In the genomic region with DNA sequence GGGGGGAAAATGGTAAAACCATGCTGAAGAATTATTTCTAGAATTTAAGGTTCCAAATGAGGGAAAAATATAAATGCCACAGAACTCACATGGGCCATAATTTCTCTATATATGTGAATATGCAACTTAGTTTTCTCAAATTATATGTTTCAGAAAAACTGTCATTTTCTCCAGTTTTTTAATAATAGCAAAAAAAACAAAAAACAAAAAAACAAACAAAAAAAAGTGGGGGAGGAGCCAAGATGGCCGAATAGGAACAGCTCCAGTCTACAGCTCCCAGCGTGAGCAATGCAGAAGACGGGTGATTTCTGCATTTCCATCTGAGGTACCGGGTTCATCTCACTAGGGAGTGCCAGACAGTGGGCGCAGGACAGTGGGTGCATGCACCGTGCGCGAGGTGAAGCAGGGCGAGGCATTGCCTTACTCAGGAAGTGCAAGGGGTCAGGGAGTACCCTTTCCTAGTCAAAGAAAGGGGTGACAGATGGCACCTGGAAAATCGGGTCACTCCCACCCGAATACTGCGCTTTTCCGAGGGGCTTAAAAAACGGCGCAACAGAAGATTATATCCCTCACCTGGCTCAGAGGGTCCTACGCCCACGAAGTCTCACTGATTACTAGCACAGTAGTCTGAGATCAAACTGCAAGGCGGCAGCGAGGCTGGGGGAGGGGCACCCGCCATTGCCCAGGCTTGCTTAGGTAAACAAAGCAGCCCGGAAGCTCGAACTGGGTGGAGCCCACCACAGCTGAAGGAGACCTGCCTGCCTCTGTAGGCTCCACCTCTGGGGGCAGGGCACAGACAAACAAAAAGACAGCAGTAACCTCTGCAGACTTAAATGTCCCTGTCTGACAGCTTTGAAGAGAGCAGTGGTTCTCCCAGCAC, we compare ENCODE assay signal across 8 cellular contexts. TPM values are rescaled to one million over a fixed set of nuclear protein-coding genes. Genes with fewer than 3 reads are reported as not detected.
DNase-seq lines count a peak whose midpoint lies in the region; ATAC-seq, FAIRE-seq and TF ChIP-seq lines count a peak whose summit lies in the region.
"Not testable (repeated sequence)": the region's sequence is repeated elsewhere in the genome, so short reads cannot be mapped to it uniquely, and the experiment has no call there.

No MANE protein-coding gene starts in this region.

- not testable (repeated sequence) for H3K14ac ChIP-seq in trophoblast cell (ENCODE audit: low read length)

- not testable (repeated sequence) for H3K4me1 ChIP-seq in HEK293 (ENCODE audit: control insufficient read depth, insufficient read depth, low read length); HUES64 (ENCODE audit: insufficient read depth, low read length); K562 (replicated peaks in 1 of 2; ENCODE audit: control insufficient read depth in 2 of 2, insufficient read depth in 2 of 2, low read length in 2 of 2); iPS-18a (ENCODE audit: control insufficient read depth, low read depth, low read length); trophoblast cell (ENCODE audit: control insufficient read depth in 1 of 2, insufficient read depth in 2 of 2, low read length in 2 of 2)

- TF ChIP-seq EP300 in K562 (IDR thresholded peaks at IDR 0.05; ENCODE audit: low read length), result not testable (repeated sequence)

- TF ChIP-seq CTCF in HEK293 (tag by site-specific recombination; IDR thresholded peaks at IDR 0.05); RWPE1 (conservative IDR thresholded peaks at IDR 0.05; ENCODE audit: low read depth); K562 (IDR thresholded peaks at IDR 0.05 in 2 of 3, conservative IDR thresholded peaks at IDR 0.05 in 1 of 3; ENCODE audit: insufficient read depth in 2 of 3, low read depth in 1 of 3, low read length in 3 of 3); fibroblast of villous mesenchyme (IDR thresholded peaks at IDR 0.05; ENCODE audit: insufficient read depth, low read depth, low read length): not testable (repeated sequence)

- BruUV-seq in K562 (replicated peaks; lab: Mats Ljungman, UMichigan), result not testable (repeated sequence)

- peak; percentile 50 for TF ChIP-seq POLR2A in K562 (conservative IDR thresholded peaks at IDR 0.05)

- not testable (repeated sequence) for H2BK12ac ChIP-seq in trophoblast cell (ENCODE audit: low read length)

- TF ChIP-seq RAD21 in K562 (CRISPR knock-in tag; conservative IDR thresholded peaks at IDR 0.05 in 1 of 2, IDR thresholded peaks at IDR 0.05 in 1 of 2), result not testable (repeated sequence)

- not testable (repeated sequence) for H3K27ac ChIP-seq in HEK293 (ENCODE audit: extremely low read depth, low read depth, low read length); HUES64 (ENCODE audit: low read depth, low read length); iPS-18a (ENCODE audit: low read length); trophoblast cell (ENCODE audit: low read depth, low read length)
- H3K27ac ChIP-seq in RWPE1 (peak overlapping the region; percentile 10), K562 (ENCODE audit: extremely low read depth, low read depth, low read length) (peak overlapping the region; percentile 67; the same call in 2 of the 3 replicates)

- CTCF ChIA-PET in HEK293 (lab: Yijun Ruan, JAX); K562 (lab: Yijun Ruan, JAX; ENCODE audit: low intra/inter-chr PET ratio): not testable (repeated sequence)
- CTCF ChIA-PET in RWPE1 (lab: Yijun Ruan, JAX), result interaction anchor here (0.7 kb wide), 2 partner anchors 47 to 415 kb away, joined by 3 to 6 read pairs; no protein-coding TSS in a partner anchor

- not testable (repeated sequence) for H3K9ac ChIP-seq in HUES64 (ENCODE audit: low read depth, low read length); iPS-18a (ENCODE audit: low read length); trophoblast cell (ENCODE audit: low read length)
- H3K9ac ChIP-seq in K562 (ENCODE audit: insufficient read depth in 1 of 2, low read depth in 2 of 2, low read length in 2 of 2), result peak overlapping the region in 1 of 2 experiments; percentile 46; a peak in 3 of 4 replicates

- WGBS in HUES64, result 62% methylated on average over 22 of the region's 22 CpGs
- 22% methylated on average over 17 of the region's 22 CpGs for WGBS in K562 (ENCODE audit: insufficient coverage, low coverage, missing lambda C conversion rate)
- no CpG with 5 or more reads among the region's 22 CpGs for WGBS in trophoblast cell (ENCODE audit: extremely low coverage, insufficient coverage, insufficient read length)

- H3K9me3 ChIP-seq in HEK293 (ENCODE audit: control insufficient read depth, insufficient read depth, low read depth, low read length); HUES64 (ENCODE audit: insufficient read depth, low read depth, low read length); K562 (replicated peaks; ENCODE audit: control insufficient read depth, insufficient read depth, low read depth, low read length); iPS-18a (ENCODE audit: control insufficient read depth, low read depth, low read length); trophoblast cell (ENCODE audit: insufficient read depth, low read depth, low read length): not testable (repeated sequence)

- H3K4me2 ChIP-seq in K562 (ENCODE audit: insufficient read depth, low read length), result peak overlapping the region; percentile 60
- H3K4me2 ChIP-seq in trophoblast cell (ENCODE audit: low read length), result not testable (repeated sequence)

- in situ Hi-C loops in K562 (cut with MboI), result not testable (repeated sequence)

- H2BK120ac ChIP-seq in trophoblast cell (ENCODE audit: insufficient read depth, low read length, poor library complexity), result not testable (repeated sequence)

- not testable (repeated sequence) for H3K4ac ChIP-seq in trophoblast cell (ENCODE audit: low read depth, low read length)

- H3K36me3 ChIP-seq in HEK293 (ENCODE audit: control insufficient read depth in 2 of 2, insufficient read depth in 1 of 2, low read length in 2 of 2), result peaks cover 11 to 23% of the 10 kb centered on the region in 2 experiments
- H3K36me3 ChIP-seq in HUES64 (ENCODE audit: insufficient read depth, low read length), result peaks cover 37% of the 10 kb centered on the region
- H3K36me3 ChIP-seq in K562 (ENCODE audit: control insufficient read depth, insufficient read depth, low read length), result peaks cover 36% of the 10 kb centered on the region
- not testable (repeated sequence) for H3K36me3 ChIP-seq in iPS-18a (ENCODE audit: control insufficient read depth, low read depth, low read length); trophoblast cell (ENCODE audit: control insufficient read depth in 1 of 2, insufficient read depth in 2 of 2, low read length in 2 of 2)

- not testable (repeated sequence) for H3K23ac ChIP-seq in trophoblast cell (ENCODE audit: low read length)

- H3K79me2 ChIP-seq in K562 (ENCODE audit: control insufficient read depth, insufficient read depth, low read length), result peaks cover 12% of the 10 kb centered on the region; the same call in 2 of the 3 replicates
- H3K79me2 ChIP-seq in trophoblast cell (ENCODE audit: control insufficient read depth, insufficient read depth, low read length, poor library complexity), result not testable (repeated sequence)

- peak overlapping the region; percentile 59 for H2AFZ ChIP-seq in K562 (ENCODE audit: low read depth, low read length)
- H2AFZ ChIP-seq in trophoblast cell (ENCODE audit: insufficient read depth, low read length, poor library complexity), result not testable (repeated sequence)

- not testable (repeated sequence) for H3K18ac ChIP-seq in trophoblast cell (ENCODE audit: low read length)

- peak overlapping the region; percentile 54 for H4K8ac ChIP-seq in trophoblast cell (ENCODE audit: low read depth, low read length)

- not testable (repeated sequence) for H3K79me1 ChIP-seq in trophoblast cell (ENCODE audit: low read length)

- DNase-seq in DMS53 (lab: John Stamatoyannopoulos, UW), result peak; percentile 19
- not testable (repeated sequence) for DNase-seq in RWPE1 (ENCODE audit: low spot score); K562 (ENCODE audit: extremely low read depth in 1 of 4, low spot score in 3 of 4); fibroblast of villous mesenchyme (ENCODE audit: low read depth); trophoblast cell

- not testable (repeated sequence) for H3K9me1 ChIP-seq in K562 (ENCODE audit: control insufficient read depth, insufficient read depth, low read length)

- not testable (repeated sequence) for ATAC-seq in K562

- not testable (repeated sequence) for H3K4me3 ChIP-seq in HEK293 (ENCODE audit: low read depth, low read length); trophoblast cell (ENCODE audit: low read depth, low read length)
- H3K4me3 ChIP-seq in HUES64 (ENCODE audit: low read length) (peak overlapping the region; percentile 12; the same call in 1 of the 2 replicates), K562 (peak overlapping the region; percentile 33), fibroblast of villous mesenchyme (ENCODE audit: low read depth, low read length) (peak overlapping the region; percentile 15), iPS-18a (ENCODE audit: low read length) (peak overlapping the region; percentile 37)

- not testable (repeated sequence) for FAIRE-seq in K562 (lab: Jason Lieb, UNC)

- H3K27me3 ChIP-seq in HUES64 (ENCODE audit: insufficient read depth, low read length); K562 (ENCODE audit: control insufficient read depth in 2 of 2, insufficient read depth in 2 of 2, low read length in 2 of 2); iPS-18a (ENCODE audit: control insufficient read depth, insufficient read depth, low read length); trophoblast cell (ENCODE audit: insufficient read depth, low read length): not testable (repeated sequence)

- not testable (repeated sequence) for H2AK5ac ChIP-seq in trophoblast cell (ENCODE audit: low read length)

- POLR2A ChIA-PET in HEK293 (lab: Yijun Ruan, JAX); RWPE1 (lab: Yijun Ruan, JAX; ENCODE audit: low non-redundant PET): not testable (repeated sequence)
- POLR2A ChIA-PET in K562 (lab: Yijun Ruan, JAX), result interaction anchor here (0.8 to 4.4 kb wide), 2 partner anchors 14 to 17 kb away, joined by 3 to 17 read pairs; no protein-coding TSS in a partner anchor

- intact Hi-C loops in K562 (cut with micrococcal nuclease), result not testable (repeated sequence)

- H4K20me1 ChIP-seq in K562 (replicated peaks; ENCODE audit: control insufficient read depth, insufficient read depth, low read length), result not testable (repeated sequence)

- not testable (repeated sequence) for H2BK5ac ChIP-seq in trophoblast cell (ENCODE audit: low read depth, low read length, poor library complexity)

- H4K91ac ChIP-seq in trophoblast cell (ENCODE audit: low read depth, low read length), result not testable (repeated sequence)

- not testable (repeated sequence) for H4K12ac ChIP-seq in trophoblast cell (ENCODE audit: low read depth, low read length)

RNA-seq across cellular contexts. Expression of gene POC5, which starts 21.5 kb away (rescaled TPM):
- polyA plus RNA-seq in HUES64 (2013, experiment 1 of 2), result 11.1 TPM
- 10.1 TPM for polyA plus RNA-seq in HUES64 (2013, experiment 2 of 2)
- 32.9 and 66.5 TPM in 2 replicates for total RNA-seq in K562 (2011; cell fraction: chromatin; rRNA removed; ENCODE audit: low replicate concordance)
- 14.8 and 24.2 TPM in 2 replicates for total RNA-seq in K562 (2011; cell fraction: nucleolus; rRNA removed)
- total RNA-seq in K562 (2011; cell fraction: nucleoplasm; rRNA removed), result 32.3 and 34.4 TPM in 2 replicates
- 14.5 and 19.1 TPM in 2 replicates for total RNA-seq in K562 (2014; rRNA removed)
- total RNA-seq in K562 (2014; rRNA removed; fragmentation: Illumina TruSeq; extraction: Trizol), result 27.0 and 28.8 TPM in 2 replicates
- 19.3 and 24.6 TPM in 2 replicates for total RNA-seq in K562 (2015; rRNA removed; fragmentation: Illumina TruSeq; extraction: Trizol)
- total RNA-seq in K562 (2021), result 15.4 and 17.4 TPM in 2 replicates
- polyA plus RNA-seq in K562 (2011; rRNA removed), result 26.5 and 38.2 TPM in 2 replicates
- 10.9 and 21.8 TPM in 2 replicates for polyA plus RNA-seq in K562 (2011; cell fraction: cytosol; rRNA removed)
- 19.6 and 19.8 TPM in 2 replicates for polyA plus RNA-seq in K562 (2011; cell fraction: nucleus; rRNA removed)
- polyA plus RNA-seq in K562 (2012), result 17.3 and 17.9 TPM in 2 replicates
- 31.4 and 34.4 TPM in 2 replicates for polyA plus RNA-seq in K562 (2014; fragmentation: Illumina TruSeq; extraction: Trizol)
- polyA plus RNA-seq in K562 (2014; fragmentation: Nextera tagmentation; extraction: Ambion mirVana), result 10 to 100 TPM; 29.1 to 36.1 TPM
- polyA plus RNA-seq in K562 (2014; rRNA removed), result 19.9 and 27.0 TPM in 2 replicates
- 25.6 and 29.4 TPM in 2 replicates for polyA minus RNA-seq in K562 (2011; rRNA and poly(A)+ RNA removed)
- polyA minus RNA-seq in K562 (2011; cell fraction: cytosol; rRNA and poly(A)+ RNA removed), result 13.5 and 31.0 TPM in 2 replicates
- 25.7 TPM in 2 replicates for polyA minus RNA-seq in K562 (2011; cell fraction: nucleus; rRNA and poly(A)+ RNA removed)
- total RNA-seq in fibroblast of villous mesenchyme, result 10.6 and 15.5 TPM in 2 replicates
- polyA plus RNA-seq in trophoblast cell (2013), result 8.0 and 8.1 TPM in 2 replicates
